In the genomic region with DNA sequence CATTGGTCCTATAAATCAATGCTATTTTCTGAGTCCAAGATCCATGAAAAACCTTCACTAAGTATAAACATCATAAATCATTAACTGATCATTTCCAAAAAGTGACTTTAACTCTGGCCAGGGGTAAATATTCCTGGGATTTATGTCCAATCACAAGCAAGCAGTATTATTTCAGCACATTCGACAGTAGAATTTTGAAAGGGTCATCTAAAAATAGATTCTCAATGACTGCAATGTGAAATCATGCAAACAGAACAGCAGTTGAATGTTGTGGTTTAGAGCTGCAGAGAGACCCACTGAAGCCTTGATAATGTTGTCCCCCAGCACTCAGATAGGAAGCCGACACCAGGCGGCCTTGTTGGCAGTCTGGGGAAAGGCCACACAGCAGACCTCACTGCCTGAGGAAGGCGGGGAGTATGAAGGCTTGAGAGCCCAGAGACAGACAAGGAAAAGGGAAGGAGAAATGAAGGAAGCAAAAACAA, we compare ENCODE assay signal across 8 cellular contexts. TPM values are rescaled to one million over a fixed set of nuclear protein-coding genes. Genes with fewer than 3 reads are reported as not detected.
DNase-seq lines count a peak whose midpoint lies in the region; ATAC-seq and TF ChIP-seq lines count a peak whose summit lies in the region.

No MANE protein-coding gene starts in this region.

- no peak for ATAC-seq in HG03469 (IDR thresholded peaks at IDR 0.05; ENCODE audit: unreplicated experiment)

- peaks cover 25% of the 10 kb centered on the region for H3K4me1 ChIP-seq in rectal smooth muscle tissue (ENCODE audit: control insufficient read depth, insufficient read depth, low read length)

- TF ChIP-seq CTCF in GM10266 (IDR thresholded peaks at IDR 0.05; ENCODE audit: control insufficient read depth, insufficient read depth, low read depth, missing control alignments) = no peak

- H3K27me3 ChIP-seq in rectal smooth muscle tissue (ENCODE audit: control insufficient read depth, insufficient read depth, low read length) = no peaks in the 10 kb centered on the region

- DNase-seq in GM10266 (ENCODE audit: extremely low spot score) = peak; percentile 32
- peak; percentile 80 for DNase-seq in RPMI7951 (ENCODE audit: low read depth)
- peak; percentile 76 for DNase-seq in glomerular visceral epithelial cell (ENCODE audit: extremely low spot score)
- DNase-seq in NCI-H2029 (lab: John Stamatoyannopoulos, UW) = no peak
- DNase-seq in NCI-H2107 treated with DMSO at 0.1 percent for 48 hours (lab: John Stamatoyannopoulos, UW; ENCODE audit: unreplicated experiment) = no peak
- no peak for DNase-seq in GF-D8 (lab: John Stamatoyannopoulos, UW)

- peak overlapping the region; percentile 72 for H3K27ac ChIP-seq in rectal smooth muscle tissue (ENCODE audit: low read depth, low read length)

- H3K36me3 ChIP-seq in rectal smooth muscle tissue (ENCODE audit: control insufficient read depth, insufficient read depth, low read length) = no peaks in the 10 kb centered on the region

- no peak overlapping the region for H3K9ac ChIP-seq in rectal smooth muscle tissue (ENCODE audit: low read length)

- no peak overlapping the region for H3K4me3 ChIP-seq in rectal smooth muscle tissue (ENCODE audit: low read length)

RNA-seq across cellular contexts. Expression of gene FAM107B, which starts 38.1 kb away (rescaled TPM):
- 33.1 and 39.9 TPM in 2 replicates for total RNA-seq in RPMI7951 (2014; rRNA removed; shearing (Covaris generic))

Comparison
In these comparisons a context has a peak if more than half of its experiments do, and no peak if none do; other contexts are left out.
1. DNase-seq: peak in GM10266 (single experiment), RPMI7951 (single experiment) and glomerular visceral epithelial cell (single experiment); none in NCI-H2029 (single experiment), NCI-H2107 treated with DMSO at 0.1 percent for 48 hours (single experiment) and GF-D8 (single experiment).